Comparison of ENCODE assay signal across 20 cellular contexts in genomic region chr13:63288576-63288975, GRCh38.
DNase-seq lines count a peak whose midpoint lies in the region; ATAC-seq and TF ChIP-seq lines count a peak whose summit lies in the region.
"Had no signal": no experiment of that assay in that cellular context is flagged by ENCODE, and none has a peak within 500 bp of the region (broad histone marks: within the 10 kb centered on the region; RNA-seq: fewer than 3 reads in every experiment).

No MANE protein-coding gene starts in this region.

- H3K4me2 ChIP-seq in fibroblast of lung (ENCODE audit: extremely low read depth, insufficient read depth, low read length) = no peak overlapping the region

- ATAC-seq in esophagus mucosa = no peak
- ATAC-seq: CD8-positive, alpha-beta T cell; GM12878 had no signal

- H3K9ac ChIP-seq in adipocyte (ENCODE audit: low read length) = no peak overlapping the region
- no peak overlapping the region for H3K9ac ChIP-seq in fibroblast of lung (ENCODE audit: insufficient read depth, low read length)

- no peaks in the 10 kb centered on the region for H3K36me3 ChIP-seq in adipocyte (ENCODE audit: control insufficient read depth, insufficient read depth, low read length, severe bottlenecking)
- H3K36me3 ChIP-seq in fibroblast of lung (ENCODE audit: control insufficient read depth, insufficient read depth, low read length) = no peaks in the 10 kb centered on the region
- H3K36me3 ChIP-seq: BE2C had no signal

- H4K20me1 ChIP-seq in fibroblast of lung (ENCODE audit: control insufficient read depth, extremely low read depth, insufficient read depth, low read length) = no peaks in the 10 kb centered on the region

- peaks cover 6% of the 10 kb centered on the region for H3K9me3 ChIP-seq in adipocyte (ENCODE audit: control insufficient read depth, low read length)
- no peaks in the 10 kb centered on the region for H3K9me3 ChIP-seq in fibroblast of lung (ENCODE audit: control insufficient read depth, insufficient read depth, low read depth, low read length)
- H3K9me3 ChIP-seq: BE2C had no signal

- no peak overlapping the region for H2AFZ ChIP-seq in fibroblast of lung (ENCODE audit: low read length)

- H3K27ac Mint-ChIP-seq in activated CD4-positive, alpha-beta T cell treated with anti-CD3 and anti-CD28 coated beads, Interleukin-2, amount 10 ng/mL, durations not matched to agents 24 days and 14 days = no peak overlapping the region
- H3K27ac Mint-ChIP-seq: CD8-positive, alpha-beta T cell had no signal

- H3K4me3 Mint-ChIP-seq in activated CD4-positive, alpha-beta T cell treated with anti-CD3 and anti-CD28 coated beads, Interleukin-2, amount 10 ng/mL, durations not matched to agents 24 days and 14 days = no peak overlapping the region
- H3K4me3 Mint-ChIP-seq: CD8-positive, alpha-beta T cell had no signal

- H3K4me1 Mint-ChIP-seq in activated CD4-positive, alpha-beta T cell treated with anti-CD3 and anti-CD28 coated beads, Interleukin-2, amount 10 ng/mL, durations not matched to agents 24 days and 14 days = no peaks in the 10 kb centered on the region

- DNase-seq in GM03348 (ENCODE audit: low spot score) = peak; percentile 7
- peak; percentile 74 for DNase-seq in adipocyte (ENCODE audit: low read depth)
- DNase-seq in fibroblast of lung (ENCODE audit: low read depth in 2 of 2) = peak; percentile 55 to 56
- DNase-seq in skeletal muscle cell (ENCODE audit: low read depth) = peak; percentile 7
- DNase-seq in NCI-H748 treated with DMSO at 0.1 percent for 48 hours (lab: John Stamatoyannopoulos, UW) = no peak
- no peak for DNase-seq in activated CD4-positive, alpha-beta T cell treated with anti-CD3 and anti-CD28 coated beads, Interleukin-2, amount 10 ng/mL, durations not matched to agents 24 days and 14 days
- no peak for DNase-seq in NCI-H128 (lab: John Stamatoyannopoulos, UW; ENCODE audit: unreplicated experiment)
- DNase-seq: ACHN; BE2C; CD8-positive, alpha-beta T cell; DMS 273 treated with DMSO at 0.1 percent for 48 hours; H7; NCI-H146; NCI-H226; NCI-H526 treated with DMSO at 0.1 percent for 48 hours; NK-92 treated with Interleukin-12 subunit alpha and Interleukin-12 subunit beta, amount 100 ng/mL, for 24 hours; OCI-M1 had no signal

- no peaks in the 10 kb centered on the region for H3K36me3 Mint-ChIP-seq in activated CD4-positive, alpha-beta T cell treated with anti-CD3 and anti-CD28 coated beads, Interleukin-2, amount 10 ng/mL, durations not matched to agents 24 days and 14 days (ENCODE audit: low read depth)
- H3K36me3 Mint-ChIP-seq: CD8-positive, alpha-beta T cell had no signal

- intact Hi-C loops in activated CD4-positive, alpha-beta T cell treated with anti-CD3 and anti-CD28 coated beads, Interleukin-2, amount 10 ng/mL, durations not matched to agents 24 days and 14 days (cut with micrococcal nuclease) = no loop called here

- no peak overlapping the region for H3K27ac ChIP-seq in fibroblast of lung (ENCODE audit: insufficient read depth, low read length)
- H3K27ac ChIP-seq: RWPE1 had no signal

- no peaks in the 10 kb centered on the region for H3K79me2 ChIP-seq in fibroblast of lung (ENCODE audit: control insufficient read depth, insufficient read depth, low read length)

- no peaks in the 10 kb centered on the region for H3K27me3 Mint-ChIP-seq in activated CD4-positive, alpha-beta T cell treated with anti-CD3 and anti-CD28 coated beads, Interleukin-2, amount 10 ng/mL, durations not matched to agents 24 days and 14 days

- H3K9me3 Mint-ChIP-seq in activated CD4-positive, alpha-beta T cell treated with anti-CD3 and anti-CD28 coated beads, Interleukin-2, amount 10 ng/mL, durations not matched to agents 24 days and 14 days = no peaks in the 10 kb centered on the region

- no peak for TF ChIP-seq CTCF in fibroblast of lung (conservative IDR thresholded peaks at IDR 0.05 in 1 of 2, IDR thresholded peaks at IDR 0.05 in 1 of 2; ENCODE audit: low read depth in 1 of 2, low read length in 2 of 2)

- H3K4me3 ChIP-seq in adipocyte (ENCODE audit: low read length) = no peak overlapping the region
- no peak overlapping the region for H3K4me3 ChIP-seq in fibroblast of lung (replicated peaks in 1 of 4; ENCODE audit: control extremely low read depth in 1 of 4, insufficient read depth in 1 of 4, low read depth in 3 of 4, low read length in 4 of 4)
- H3K4me3 ChIP-seq in skeletal muscle cell (ENCODE audit: low read depth, low read length) = no peak overlapping the region
- H3K4me3 ChIP-seq: GM12878 had no signal

- H3K27me3 ChIP-seq in adipocyte (replicated peaks; ENCODE audit: control insufficient read depth, insufficient read depth, low read length) (no peaks in the 10 kb centered on the region), fibroblast of lung (ENCODE audit: control insufficient read depth, insufficient read depth, low read length) (no peaks in the 10 kb centered on the region)
- H3K27me3 ChIP-seq: BE2C had no signal

- H3K4me1 ChIP-seq in adipocyte (ENCODE audit: control insufficient read depth, insufficient read depth, low read length) = no peaks in the 10 kb centered on the region
- H3K4me1 ChIP-seq in fibroblast of lung (ENCODE audit: control insufficient read depth, extremely low read depth, insufficient read depth, low read length) = no peaks in the 10 kb centered on the region
- H3K4me1 ChIP-seq: BE2C had no signal

Comparison
In these comparisons a context has a peak if more than half of its experiments do, and no peak if none do; other contexts are left out.
1. DNase-seq: peak in GM03348 (single experiment), adipocyte (single experiment), fibroblast of lung (2 of 2) and skeletal muscle cell (single experiment); none in NCI-H748 treated with DMSO at 0.1 percent for 48 hours (single experiment), activated CD4-positive, alpha-beta T cell treated with anti-CD3 and anti-CD28 coated beads, Interleukin-2, amount 10 ng/mL, durations not matched to agents 24 days and 14 days (single experiment) and NCI-H128 (single experiment).